8 cellular contexts compared by ENCODE assay signal in genomic region chr2:189798312-189799029, GRCh38. TPM values are rescaled to one million over a fixed set of nuclear protein-coding genes. Genes with fewer than 3 reads are reported as not detected.
DNase-seq lines count a peak whose midpoint lies in the region; ATAC-seq and TF ChIP-seq lines count a peak whose summit lies in the region.

No MANE protein-coding gene starts in this region.

- peaks cover 14% of the 10 kb centered on the region for H3K4me1 ChIP-seq in mammary epithelial cell (ENCODE audit: insufficient read depth, low read length)

- no peaks in the 10 kb centered on the region for H3K9me3 ChIP-seq in mammary epithelial cell (replicated peaks; ENCODE audit: insufficient read depth, low read length)

- H3K27ac Mint-ChIP-seq in activated naive CD8-positive, alpha-beta T cell treated with anti-CD3 and anti-CD28 coated beads, Interleukin-2, amount 10 ng/mL, durations not matched to agents 7 days and 5 days = no peak overlapping the region
- H3K27ac Mint-ChIP-seq in activated naive CD8-positive, alpha-beta T cell treated with anti-CD3 and anti-CD28 coated beads for 36 hours = no peak overlapping the region

- peaks cover 11% of the 10 kb centered on the region for H3K79me2 ChIP-seq in mammary epithelial cell (ENCODE audit: insufficient read depth, low read length)

- no peak overlapping the region for H3K4me3 ChIP-seq in mammary epithelial cell (replicated peaks in 1 of 3; ENCODE audit: insufficient read depth in 1 of 3, low read depth in 2 of 3, low read length in 3 of 3)

- peaks cover 10% of the 10 kb centered on the region for H3K36me3 Mint-ChIP-seq in activated naive CD8-positive, alpha-beta T cell treated with anti-CD3 and anti-CD28 coated beads, Interleukin-2, amount 10 ng/mL, durations not matched to agents 7 days and 5 days
- H3K36me3 Mint-ChIP-seq in activated naive CD8-positive, alpha-beta T cell treated with anti-CD3 and anti-CD28 coated beads for 36 hours = peaks cover 22% of the 10 kb centered on the region

- H3K9me3 Mint-ChIP-seq in activated naive CD8-positive, alpha-beta T cell treated with anti-CD3 and anti-CD28 coated beads, Interleukin-2, amount 10 ng/mL, durations not matched to agents 7 days and 5 days = no peaks in the 10 kb centered on the region
- H3K9me3 Mint-ChIP-seq in activated naive CD8-positive, alpha-beta T cell treated with anti-CD3 and anti-CD28 coated beads for 36 hours = no peaks in the 10 kb centered on the region

- in situ Hi-C loops in mammary epithelial cell (cut with MboI; ENCODE audit: low sequenced_read_pairs in 2 of 2) = loop anchor here in 1 of 2 donors (25.0 kb wide), 1 partner anchor 264 kb away; the partner anchor contains the start of gene MSTN

- POLR2A ChIA-PET in activated naive CD8-positive, alpha-beta T cell treated with anti-CD3 and anti-CD28 coated beads, Interleukin-2, amount 10 ng/mL, durations not matched to agents 7 days and 5 days (lab: Charles Lee) = interaction anchor here (0.9 kb wide), 1 partner anchor 10 kb away, joined by 5 read pairs; no protein-coding TSS in a partner anchor

- no peaks in the 10 kb centered on the region for H3K4me1 Mint-ChIP-seq in activated naive CD8-positive, alpha-beta T cell treated with anti-CD3 and anti-CD28 coated beads, Interleukin-2, amount 10 ng/mL, durations not matched to agents 7 days and 5 days
- peaks cover 14% of the 10 kb centered on the region for H3K4me1 Mint-ChIP-seq in activated naive CD8-positive, alpha-beta T cell treated with anti-CD3 and anti-CD28 coated beads for 36 hours

- ATAC-seq in activated naive CD8-positive, alpha-beta T cell treated with anti-CD3 and anti-CD28 coated beads, Interleukin-2, amount 10 ng/mL, durations not matched to agents 7 days and 5 days (ENCODE audit: low read depth) = peak; percentile 50
- ATAC-seq in HG02610 (IDR thresholded peaks at IDR 0.05; ENCODE audit: unreplicated experiment) (peak; percentile 81), HG03025 (IDR thresholded peaks at IDR 0.05; ENCODE audit: low FRiP score, unreplicated experiment) (no peak)

- no peaks in the 10 kb centered on the region for H3K27me3 ChIP-seq in mammary epithelial cell (ENCODE audit: insufficient read depth, low read length)

- H3K9ac ChIP-seq in mammary epithelial cell (ENCODE audit: insufficient read depth, low read length) = no peak overlapping the region

- H3K27me3 Mint-ChIP-seq in activated naive CD8-positive, alpha-beta T cell treated with anti-CD3 and anti-CD28 coated beads, Interleukin-2, amount 10 ng/mL, durations not matched to agents 7 days and 5 days = no peaks in the 10 kb centered on the region
- H3K27me3 Mint-ChIP-seq in activated naive CD8-positive, alpha-beta T cell treated with anti-CD3 and anti-CD28 coated beads for 36 hours = no peaks in the 10 kb centered on the region

- DNase-seq in activated naive CD8-positive, alpha-beta T cell treated with anti-CD3 and anti-CD28 coated beads, Interleukin-2, amount 10 ng/mL, durations not matched to agents 7 days and 5 days = no peak
- DNase-seq in activated naive CD8-positive, alpha-beta T cell treated with anti-CD3 and anti-CD28 coated beads for 36 hours = no peak
- peak; percentile 20 for DNase-seq in NCI-H2196 treated with DMSO at 0.1 percent for 48 hours (lab: John Stamatoyannopoulos, UW; ENCODE audit: unreplicated experiment)
- peak; percentile 25 for DNase-seq in mammary epithelial cell
- peak; percentile 68 for DNase-seq in medulla oblongata (ENCODE audit: extremely low spot score)
- no peak for DNase-seq in HuH-7.5 (ENCODE audit: low spot score)

- intact Hi-C loops in mammary epithelial cell (cut with micrococcal nuclease) = loop anchor here (2.0 to 5.0 kb wide), 2 partner anchors 219 to 272 kb away; no protein-coding TSS in a partner anchor

- H3K27ac ChIP-seq in mammary epithelial cell (ENCODE audit: insufficient read depth, low read depth, low read length) = no peak overlapping the region

- no peaks in the 10 kb centered on the region for H4K20me1 ChIP-seq in mammary epithelial cell (ENCODE audit: insufficient read depth, low read length)

- CTCF ChIA-PET in mammary epithelial cell (lab: Charles Lee; ENCODE audit: low non-redundant PET) = interaction anchor here (0.5 to 1.0 kb wide), 3 partner anchors 36 to 1490 kb away, joined by 3 read pairs; partner anchors contain the start of gene OSGEPL1

- no peak overlapping the region for H2AFZ ChIP-seq in mammary epithelial cell (ENCODE audit: low read depth, low read length)

- no peak overlapping the region for H3K4me2 ChIP-seq in mammary epithelial cell (ENCODE audit: insufficient read depth, low read depth, low read length)

- peak; percentile 49 to 54 for TF ChIP-seq CTCF in mammary epithelial cell (conservative IDR thresholded peaks at IDR 0.05 in 1 of 2, IDR thresholded peaks at IDR 0.05 in 1 of 2; ENCODE audit: extremely low read depth in 1 of 2, insufficient read depth in 1 of 2, low read depth in 1 of 2, low read length in 2 of 2)

- H3K4me3 Mint-ChIP-seq in activated naive CD8-positive, alpha-beta T cell treated with anti-CD3 and anti-CD28 coated beads, Interleukin-2, amount 10 ng/mL, durations not matched to agents 7 days and 5 days = no peak overlapping the region
- no peak overlapping the region for H3K4me3 Mint-ChIP-seq in activated naive CD8-positive, alpha-beta T cell treated with anti-CD3 and anti-CD28 coated beads for 36 hours

- dilution Hi-C loops in mammary epithelial cell (cut with HindIII; ENCODE audit: low sequenced_read_pairs) = no loop called here

- BruUV-seq in mammary epithelial cell (replicated peaks; lab: Mats Ljungman, UMichigan) = no TSS peak

- WGBS in mammary epithelial cell (ENCODE audit: low coverage, missing lambda C conversion rate) = 59% methylated on average over 4 of the region's 4 CpGs

- H3K36me3 ChIP-seq in mammary epithelial cell (ENCODE audit: insufficient read depth, low read length) = peaks cover 15% of the 10 kb centered on the region

RNA-seq across cellular contexts. Expression of gene PMS1, which starts 14.2 kb away (rescaled TPM):
- 10 to 100 TPM; 31.2 to 35.7 TPM for total RNA-seq in activated naive CD8-positive, alpha-beta T cell treated with anti-CD3 and anti-CD28 coated beads, Interleukin-2, amount 10 ng/mL, durations not matched to agents 7 days and 5 days
- 10 to 100 TPM; 41.8 to 48.8 TPM for total RNA-seq in activated naive CD8-positive, alpha-beta T cell treated with anti-CD3 and anti-CD28 coated beads for 36 hours
- total RNA-seq in mammary epithelial cell = 10 to 100 TPM; 21.2 to 26.3 TPM
- 7.9 TPM for polyA plus RNA-seq in mammary epithelial cell
- polyA minus RNA-seq in mammary epithelial cell = 27.8 TPM

RNA-seq across cellular contexts. Expression of gene ORMDL1, which starts 14.3 kb away (rescaled TPM):
- total RNA-seq in activated naive CD8-positive, alpha-beta T cell treated with anti-CD3 and anti-CD28 coated beads, Interleukin-2, amount 10 ng/mL, durations not matched to agents 7 days and 5 days = 100 to 1,000 TPM in 1 of 2 experiments, 10 to 100 TPM in 1; 98.2 to 105 TPM
- total RNA-seq in activated naive CD8-positive, alpha-beta T cell treated with anti-CD3 and anti-CD28 coated beads for 36 hours = 10 to 100 TPM; 60.5 to 64.1 TPM
- 10 to 100 TPM; 44.3 to 56.2 TPM for total RNA-seq in mammary epithelial cell
- polyA plus RNA-seq in mammary epithelial cell = 31.5 TPM
- polyA minus RNA-seq in mammary epithelial cell = 7.1 TPM

RNA-seq across cellular contexts. Expression of gene OSGEPL1, which starts 35.9 kb away (rescaled TPM):
- total RNA-seq in activated naive CD8-positive, alpha-beta T cell treated with anti-CD3 and anti-CD28 coated beads, Interleukin-2, amount 10 ng/mL, durations not matched to agents 7 days and 5 days = 10 to 100 TPM; 14.3 to 15.5 TPM
- 1 to 10 TPM; 9.7 to 9.9 TPM for total RNA-seq in activated naive CD8-positive, alpha-beta T cell treated with anti-CD3 and anti-CD28 coated beads for 36 hours
- total RNA-seq in mammary epithelial cell = 1 to 10 TPM; 4.6 to 8.8 TPM
- 5.0 TPM for polyA plus RNA-seq in mammary epithelial cell
- polyA minus RNA-seq in mammary epithelial cell = not detected

Comparison
In these comparisons a context has a peak if more than half of its experiments do, and no peak if none do; other contexts are left out.
1. DNase-seq: peak in NCI-H2196 treated with DMSO at 0.1 percent for 48 hours (single experiment), mammary epithelial cell (single experiment) and medulla oblongata (single experiment); none in activated naive CD8-positive, alpha-beta T cell treated with anti-CD3 and anti-CD28 coated beads, Interleukin-2, amount 10 ng/mL, durations not matched to agents 7 days and 5 days (single experiment), activated naive CD8-positive, alpha-beta T cell treated with anti-CD3 and anti-CD28 coated beads for 36 hours (single experiment) and HuH-7.5 (single experiment).